9 cellular contexts compared by ENCODE assay signal in genomic region chr19:18675779-18676178, GRCh38. TPM values are rescaled to one million over a fixed set of nuclear protein-coding genes. Genes with fewer than 3 reads are reported as not detected.
DNase-seq lines count a peak whose midpoint lies in the region; ATAC-seq and TF ChIP-seq lines count a peak whose summit lies in the region.
"Had no signal": no experiment of that assay in that cellular context is flagged by ENCODE, and none has a peak within 500 bp of the region (broad histone marks: within the 10 kb centered on the region; RNA-seq: fewer than 3 reads in every experiment).

No MANE protein-coding gene starts in this region.

- TF ChIP-seq EP300 in gastroesophageal sphincter (IDR thresholded peaks at IDR 0.05) = no peak

- H3K27ac Mint-ChIP-seq in activated T-helper 1 cell treated with anti-CD3 and anti-CD28 coated beads, Interleukin-12 subunit alpha, Interleukin-12 subunit beta, Interleukin-2, Interleukin-4 antibody, amounts not matched to agents 30 ng/mL and 10 ng/mL and 1 ng/mL, durations not matched to agents 14 hours and 24 hours and 36 hours = no peak overlapping the region

- no peaks in the 10 kb centered on the region for H3K9me3 Mint-ChIP-seq in activated T-helper 1 cell treated with anti-CD3 and anti-CD28 coated beads, Interleukin-12 subunit alpha, Interleukin-12 subunit beta, Interleukin-2, Interleukin-4 antibody, amounts not matched to agents 30 ng/mL and 10 ng/mL and 1 ng/mL, durations not matched to agents 14 hours and 24 hours and 36 hours

- H3K36me3 Mint-ChIP-seq in activated T-helper 1 cell treated with anti-CD3 and anti-CD28 coated beads, Interleukin-12 subunit alpha, Interleukin-12 subunit beta, Interleukin-2, Interleukin-4 antibody, amounts not matched to agents 30 ng/mL and 10 ng/mL and 1 ng/mL, durations not matched to agents 14 hours and 24 hours and 36 hours (ENCODE audit: low read depth) = no peaks in the 10 kb centered on the region

- no peak for DNase-seq in AG04450 (ENCODE audit: low read depth, low spot score)
- no peak for DNase-seq in GM13977 (ENCODE audit: low spot score)
- DNase-seq in activated CD4-positive, alpha-beta T cell treated with anti-CD3 and anti-CD28 coated beads, Interleukin-2, amount 50 U/mL, for 48 hours = peak; percentile 20 to 30
- no peak for DNase-seq in activated T-helper 1 cell treated with anti-CD3 and anti-CD28 coated beads, Interleukin-12 subunit alpha, Interleukin-12 subunit beta, Interleukin-2, Interleukin-4 antibody, amounts not matched to agents 30 ng/mL and 10 ng/mL and 1 ng/mL, durations not matched to agents 14 hours and 24 hours and 36 hours (ENCODE audit: low spot score)
- no peak for DNase-seq in NCI-H1105 (lab: John Stamatoyannopoulos, UW)
- no peak for DNase-seq in midbrain (lab: John Stamatoyannopoulos, UW)
- DNase-seq: NCI-H187 had no signal

- no peaks in the 10 kb centered on the region for H3K4me1 Mint-ChIP-seq in activated T-helper 1 cell treated with anti-CD3 and anti-CD28 coated beads, Interleukin-12 subunit alpha, Interleukin-12 subunit beta, Interleukin-2, Interleukin-4 antibody, amounts not matched to agents 30 ng/mL and 10 ng/mL and 1 ng/mL, durations not matched to agents 14 hours and 24 hours and 36 hours (ENCODE audit: low read depth)

- CTCF ChIA-PET in AG04450 (lab: Charles Lee) = interaction anchor here (0.6 to 2.1 kb wide), 4 partner anchors 80 to 225 kb away, joined by 3 to 6 read pairs (median 4); no protein-coding TSS in a partner anchor

- 46% methylated on average over 4 of the region's 5 CpGs; no CpG with 5 or more reads in 1 of the 2 donors for WGBS in gastroesophageal sphincter (ENCODE audit: low coverage in 1 of 2), 2 donors

- peaks cover 3% of the 10 kb centered on the region for H3K27me3 Mint-ChIP-seq in activated T-helper 1 cell treated with anti-CD3 and anti-CD28 coated beads, Interleukin-12 subunit alpha, Interleukin-12 subunit beta, Interleukin-2, Interleukin-4 antibody, amounts not matched to agents 30 ng/mL and 10 ng/mL and 1 ng/mL, durations not matched to agents 14 hours and 24 hours and 36 hours (ENCODE audit: insufficient read depth)

- peaks cover 0 to 79% (median 34%) of the 10 kb centered on the region in 3 donors for H3K4me1 ChIP-seq in gastroesophageal sphincter

- H3K4me3 ChIP-seq in AG04450 (ENCODE audit: low read depth, low read length) (no peak overlapping the region), gastroesophageal sphincter (no peak overlapping the region)

- POLR2A ChIA-PET in AG04450 (lab: Yijun Ruan, JAX) = no interaction called here

- H3K27ac ChIP-seq in AG04450 (ENCODE audit: low read depth, low read length) = no peak overlapping the region
- H3K27ac ChIP-seq in gastroesophageal sphincter = peak overlapping the region in 2 of 4 donors; percentile 13 to 82

- TF ChIP-seq POLR2A in gastroesophageal sphincter (IDR thresholded peaks at IDR 0.05) = no peak

- ATAC-seq in gastroesophageal sphincter = no peak
- no peak for ATAC-seq in HG03280 (IDR thresholded peaks at IDR 0.05; ENCODE audit: unreplicated experiment)

- H3K4me3 Mint-ChIP-seq in activated T-helper 1 cell treated with anti-CD3 and anti-CD28 coated beads, Interleukin-12 subunit alpha, Interleukin-12 subunit beta, Interleukin-2, Interleukin-4 antibody, amounts not matched to agents 30 ng/mL and 10 ng/mL and 1 ng/mL, durations not matched to agents 14 hours and 24 hours and 36 hours = no peak overlapping the region

- H3K27me3 ChIP-seq in AG04450 (ENCODE audit: control insufficient read depth, insufficient read depth, low read length) = no peaks in the 10 kb centered on the region
- H3K27me3 ChIP-seq in gastroesophageal sphincter = no peaks in the 10 kb centered on the region

- in situ Hi-C loops in GM13977 (cut with MboI; ENCODE audit: low pct_unique_long_range_greater_than_20kb, low sequenced_read_pairs, unreplicated experiment) = no loop called here

- intact Hi-C loops in activated T-helper 1 cell treated with anti-CD3 and anti-CD28 coated beads, Interleukin-12 subunit alpha, Interleukin-12 subunit beta, Interleukin-2, Interleukin-4 antibody, amounts not matched to agents 30 ng/mL and 10 ng/mL and 1 ng/mL, durations not matched to agents 14 hours and 24 hours and 36 hours (cut with micrococcal nuclease) = no loop called here

- H3K9me3 ChIP-seq in AG04450 (ENCODE audit: control insufficient read depth, insufficient read depth, low read length) (peaks cover 5% of the 10 kb centered on the region; the same call in 1 of the 2 replicates), gastroesophageal sphincter (no peaks in the 10 kb centered on the region)

- TF ChIP-seq CTCF in AG04450 (IDR thresholded peaks at IDR 0.05; ENCODE audit: low read depth, low read length) (peak; percentile 43), GM13977 (IDR thresholded peaks at IDR 0.05; ENCODE audit: extremely low read depth, insufficient read depth, missing control alignments) (peak; percentile 45), gastroesophageal sphincter (IDR thresholded peaks at IDR 0.05) (peak in 3 of 4 experiments; percentile 27 to 43 (median 32))

- H3K36me3 ChIP-seq in gastroesophageal sphincter = no peaks in the 10 kb centered on the region

RNA-seq across cellular contexts. Expression of gene CRTC1, which starts 7.7 kb away (rescaled TPM):
- 1.0 and 1.4 TPM in 2 replicates for polyA plus RNA-seq in AG04450 (2011; rRNA removed)
- 0.97 and 1.00 TPM in 2 replicates for polyA minus RNA-seq in AG04450 (2011; rRNA and poly(A)+ RNA removed)
- total RNA-seq in gastroesophageal sphincter = 1 to 10 TPM; 3.8 to 8.9 (median 6.3) TPM
- 6.1 and 7.6 TPM in 2 replicates for total RNA-seq in activated T-helper 1 cell treated with anti-CD3 and anti-CD28 coated beads, Interleukin-12 subunit alpha, Interleukin-12 subunit beta, Interleukin-2, Interleukin-4 antibody, amounts not matched to agents 30 ng/mL and 10 ng/mL and 1 ng/mL, durations not matched to agents 14 hours and 24 hours and 36 hours

RNA-seq across cellular contexts. Expression of gene KLHL26, which starts 39.0 kb away (rescaled TPM):
- 1.2 and 3.8 TPM in 2 replicates for polyA plus RNA-seq in AG04450 (2011; rRNA removed)
- polyA minus RNA-seq in AG04450 (2011; rRNA and poly(A)+ RNA removed) = 0.87 and 1.7 TPM in 2 replicates
- 10 to 100 TPM; 12.9 to 19.0 (median 14.6) TPM for total RNA-seq in gastroesophageal sphincter
- 12.7 and 16.0 TPM in 2 replicates for total RNA-seq in activated T-helper 1 cell treated with anti-CD3 and anti-CD28 coated beads, Interleukin-12 subunit alpha, Interleukin-12 subunit beta, Interleukin-2, Interleukin-4 antibody, amounts not matched to agents 30 ng/mL and 10 ng/mL and 1 ng/mL, durations not matched to agents 14 hours and 24 hours and 36 hours

Comparison
In these comparisons a context has a peak if more than half of its experiments do, and no peak if none do; other contexts are left out.
1. DNase-seq: peak in activated CD4-positive, alpha-beta T cell treated with anti-CD3 and anti-CD28 coated beads, Interleukin-2, amount 50 U/mL, for 48 hours (2 of 2); none in AG04450 (single experiment), GM13977 (single experiment), activated T-helper 1 cell treated with anti-CD3 and anti-CD28 coated beads, Interleukin-12 subunit alpha, Interleukin-12 subunit beta, Interleukin-2, Interleukin-4 antibody, amounts not matched to agents 30 ng/mL and 10 ng/mL and 1 ng/mL, durations not matched to agents 14 hours and 24 hours and 36 hours (single experiment), NCI-H1105 (single experiment) and midbrain (single experiment).
2. Peak in every context shown above with its lines, with median percentiles within 50 percentile points of each other: CTCF ChIP-seq.